ENCODE assay signal across 27 cellular contexts in the genomic region with DNA sequence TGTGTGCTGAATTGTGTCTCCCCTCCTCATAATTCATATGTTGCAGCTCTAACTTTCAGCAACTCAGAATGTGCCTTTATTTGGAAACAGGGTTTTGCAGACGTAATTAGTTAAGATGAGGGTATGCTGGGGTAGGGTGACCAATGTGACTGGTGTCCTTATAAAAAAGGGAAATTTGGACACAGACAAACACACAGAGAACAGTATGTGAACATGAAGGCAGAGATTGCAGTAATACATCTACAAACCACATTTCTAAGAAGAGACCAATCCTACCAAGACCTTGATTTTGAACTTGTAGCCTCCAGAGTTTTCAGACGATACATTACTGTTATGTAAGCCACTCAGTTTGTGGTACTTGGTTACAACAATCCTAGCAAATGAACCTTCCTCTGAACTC.
"Had no signal": no experiment of that assay in that cellular context is flagged by ENCODE, and none has a peak within 500 bp of the region (broad histone marks: within the 10 kb centered on the region; RNA-seq: fewer than 3 reads in every experiment).

No MANE protein-coding gene starts in this region.

- H3K4me3 Mint-ChIP-seq: stimulated activated effector memory CD8-positive, alpha-beta T cell treated with anti-CD3 and anti-CD28 coated beads, Interleukin-12 subunit alpha, Interleukin-12 subunit beta, amount 100 ng/mL, for 72 hours; stimulated activated memory B cell treated with anti-CD40 and anti-IgM and Interleukin-4, amounts not matched to agents 10 μg/mL and 1 μg/mL and 100 μg/mL, for 72 hours; stimulated activated naive B cell treated with anti-CD40 and anti-IgM and Interleukin-4, amounts not matched to agents 10 μg/mL and 1 μg/mL and 100 μg/mL, for 72 hours; stimulated activated naive CD8-positive, alpha-beta T cell treated with anti-CD3 and anti-CD28 coated beads, Interleukin-15, amount 100 ng/mL, for 72 hours; stimulated activated naive CD8-positive, alpha-beta T cell treated with anti-CD3 and anti-CD28 coated beads, Interleukin-15, Interleukin-2, amounts not matched to agents 100 ng/mL and 50 ng/mL, for 24 hours; type B pancreatic cell had no signal

- H3K4me1 Mint-ChIP-seq: stimulated activated effector memory CD8-positive, alpha-beta T cell treated with anti-CD3 and anti-CD28 coated beads, Interleukin-12 subunit alpha, Interleukin-12 subunit beta, amount 100 ng/mL, for 72 hours; stimulated activated memory B cell treated with anti-CD40 and anti-IgM and Interleukin-4, amounts not matched to agents 10 μg/mL and 1 μg/mL and 100 μg/mL, for 72 hours; stimulated activated naive B cell treated with anti-CD40 and anti-IgM and Interleukin-4, amounts not matched to agents 10 μg/mL and 1 μg/mL and 100 μg/mL, for 72 hours; stimulated activated naive CD8-positive, alpha-beta T cell treated with anti-CD3 and anti-CD28 coated beads, Interleukin-15, amount 100 ng/mL, for 72 hours had no signal

- H3K9me3 ChIP-seq: stomach, suprapubic skin, testis, thoracic aorta, thyroid gland, tibial artery, tibial nerve, transverse colon, upper lobe of left lung, uterus, vagina had no signal

- H3K4me3 ChIP-seq: stomach, suprapubic skin, testis, thoracic aorta, thyroid gland, tibial artery, tibial nerve, transverse colon, upper lobe of left lung, uterus, vagina had no signal

- H3K9me3 Mint-ChIP-seq: stimulated activated naive B cell treated with anti-CD40 and anti-IgM and Interleukin-4, amounts not matched to agents 10 μg/mL and 1 μg/mL and 100 μg/mL, for 72 hours; type B pancreatic cell had no signal

- H3K27ac Mint-ChIP-seq: stimulated activated effector memory CD8-positive, alpha-beta T cell treated with anti-CD3 and anti-CD28 coated beads, Interleukin-12 subunit alpha, Interleukin-12 subunit beta, amount 100 ng/mL, for 72 hours; stimulated activated memory B cell treated with anti-CD40 and anti-IgM and Interleukin-4, amounts not matched to agents 10 μg/mL and 1 μg/mL and 100 μg/mL, for 72 hours; stimulated activated naive B cell treated with anti-CD40 and anti-IgM and Interleukin-4, amounts not matched to agents 10 μg/mL and 1 μg/mL and 100 μg/mL, for 72 hours; stimulated activated naive CD8-positive, alpha-beta T cell treated with anti-CD3 and anti-CD28 coated beads, Interleukin-15, amount 100 ng/mL, for 72 hours; stimulated activated naive CD8-positive, alpha-beta T cell treated with anti-CD3 and anti-CD28 coated beads, Interleukin-15, Interleukin-2, amounts not matched to agents 100 ng/mL and 50 ng/mL, for 24 hours; type B pancreatic cell had no signal

- H3K36me3 ChIP-seq: stomach, suprapubic skin, thoracic aorta, thyroid gland, tibial artery, tibial nerve, transverse colon, upper lobe of left lung, uterus, vagina had no signal

- H3K27ac ChIP-seq: stomach, suprapubic skin, testis, thoracic aorta, thyroid gland, tibial artery, tibial nerve, transverse colon, upper lobe of left lung, uterus, vagina had no signal

- H3K27me3 Mint-ChIP-seq: stimulated activated naive CD8-positive, alpha-beta T cell treated with anti-CD3 and anti-CD28 coated beads, Interleukin-15, amount 100 ng/mL, for 72 hours; stimulated activated naive CD8-positive, alpha-beta T cell treated with anti-CD3 and anti-CD28 coated beads, Interleukin-15, Interleukin-2, amounts not matched to agents 100 ng/mL and 50 ng/mL, for 24 hours; type B pancreatic cell had no signal

- H3K27me3 ChIP-seq: stomach, suprapubic skin, testis, thyroid gland, tibial artery, tibial nerve, transverse colon, upper lobe of left lung, uterus, vagina had no signal

- H3K36me3 Mint-ChIP-seq: stimulated activated effector memory CD8-positive, alpha-beta T cell treated with anti-CD3 and anti-CD28 coated beads, Interleukin-12 subunit alpha, Interleukin-12 subunit beta, amount 100 ng/mL, for 72 hours; stimulated activated memory B cell treated with anti-CD40 and anti-IgM and Interleukin-4, amounts not matched to agents 10 μg/mL and 1 μg/mL and 100 μg/mL, for 72 hours; stimulated activated naive B cell treated with anti-CD40 and anti-IgM and Interleukin-4, amounts not matched to agents 10 μg/mL and 1 μg/mL and 100 μg/mL, for 72 hours; type B pancreatic cell had no signal

- ATAC-seq: stimulated activated effector memory CD8-positive, alpha-beta T cell treated with anti-CD3 and anti-CD28 coated beads, Interleukin-12 subunit alpha, Interleukin-12 subunit beta, amount 100 ng/mL, for 72 hours; stimulated activated memory B cell treated with anti-CD40 and anti-IgM and Interleukin-4, amounts not matched to agents 10 μg/mL and 1 μg/mL and 100 μg/mL, for 72 hours; stimulated activated naive B cell treated with anti-CD40 and anti-IgM and Interleukin-4, amounts not matched to agents 10 μg/mL and 1 μg/mL and 100 μg/mL, for 72 hours; stimulated activated naive CD8-positive, alpha-beta T cell treated with anti-CD3 and anti-CD28 coated beads, Interleukin-15, amount 100 ng/mL, for 72 hours; stimulated activated naive CD8-positive, alpha-beta T cell treated with anti-CD3 and anti-CD28 coated beads, Interleukin-15, Interleukin-2, amounts not matched to agents 100 U/mL and 50 U/mL, for 24 hours had no signal

- H3K4me1 ChIP-seq: stomach, suprapubic skin, thyroid gland, tibial artery, transverse colon, upper lobe of left lung, uterus, vagina had no signal

- FAIRE-seq: urothelium cell line had no signal

- DNase-seq: stimulated activated CD4-positive, alpha-beta T cell treated with anti-CD3 and anti-CD28 coated beads, Interleukin-2, amount 100 ng/mL, for 48 hours; stimulated activated CD4-positive, alpha-beta T cell treated with anti-CD3 and anti-CD28 coated beads, Interleukin-4, amount 100 ng/mL, for 1 hour; stimulated activated CD4-positive, alpha-beta T cell treated with anti-CD3 and anti-CD28 coated beads, Interleukin-4, amount 100 ng/mL, for 24 hours; stimulated activated CD4-positive, alpha-beta T cell treated with anti-CD3 and anti-CD28 coated beads, Interleukin-4, amount 100 ng/mL, for 4 hours; stimulated activated CD8-positive, alpha-beta memory T cell treated with anti-CD3 and anti-CD28 coated beads, Interleukin-4, amount 100 ng/mL, for 48 hours; stimulated activated naive B cell treated with anti-CD40 and anti-IgM and Interleukin-4, amounts not matched to agents 10 μg/mL and 1 μg/mL and 100 μg/mL, for 72 hours; stimulated activated naive CD4-positive, alpha-beta T cell; stimulated activated naive CD4-positive, alpha-beta T cell treated with Interleukin-2 at 50 U/mL for 16 hours; stimulated activated naive CD8-positive, alpha-beta T cell treated with anti-CD3 and anti-CD28 coated beads, Interleukin-15, amount 100 ng/mL, for 72 hours; stimulated activated naive CD8-positive, alpha-beta T cell treated with anti-CD3 and anti-CD28 coated beads, Interleukin-15, Interleukin-2, amounts not matched to agents 100 U/mL and 50 U/mL, for 24 hours; stomach; testis; thyroid gland; tibial artery; transverse colon; trophoblast cell; upper lobe of left lung; uterus had no signal
